In the genomic region with DNA sequence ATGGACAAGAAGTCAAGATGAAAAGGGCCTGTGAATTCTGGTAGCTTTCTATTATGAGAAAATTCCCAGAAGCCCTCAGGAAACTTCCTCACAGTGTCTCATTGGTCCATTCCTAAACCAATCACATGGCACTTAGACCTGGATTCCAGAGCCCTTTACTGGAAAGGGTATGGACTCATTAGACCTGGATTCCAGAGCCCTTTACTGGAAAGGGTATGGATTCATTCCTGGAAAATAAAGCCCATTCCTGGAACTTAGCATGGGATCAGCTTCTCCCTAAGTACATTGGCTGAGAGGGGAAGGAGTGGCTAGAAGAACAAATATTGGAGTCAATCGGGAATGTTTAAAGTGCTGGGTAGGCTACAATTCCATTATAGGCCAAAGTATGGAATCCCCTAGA, we compare ENCODE assay signal across 33 cellular contexts.
"Had no signal": no experiment of that assay in that cellular context is flagged by ENCODE, and none has a peak within 500 bp of the region (broad histone marks: within the 10 kb centered on the region; RNA-seq: fewer than 3 reads in every experiment).

No MANE protein-coding gene starts in this region.

- DNase-seq: naive B cell; naive thymus-derived CD8-positive, alpha-beta T cell; nephron progenitor cell; occipital lobe; ovary; posterior cingulate gyrus; psoas muscle; right cardiac atrium; spleen; stimulated activated CD4-positive, alpha-beta T cell treated with anti-CD3 and anti-CD28 coated beads, Interleukin-12 subunit alpha, Interleukin-12 subunit beta, amount 100 ng/mL, for 4 hours; stimulated activated CD4-positive, alpha-beta T cell treated with anti-CD3 and anti-CD28 coated beads, Interleukin-1b, Interleukin-23, amount 100 ng/mL, for 48 hours; stimulated activated CD4-positive, alpha-beta T cell treated with anti-CD3 and anti-CD28 coated beads, Interleukin-4, amount 100 ng/mL, for 1 hour; stimulated activated CD4-positive, alpha-beta T cell treated with anti-CD3 and anti-CD28 coated beads, Interleukin-4, amount 100 ng/mL, for 4 hours; stimulated activated CD8-positive, alpha-beta memory T cell treated with anti-CD3 and anti-CD28 coated beads, Interleukin-4, amount 100 ng/mL, for 48 hours; stimulated activated naive CD4-positive, alpha-beta T cell; stimulated activated naive CD8-positive, alpha-beta T cell treated with anti-CD3 and anti-CD28 coated beads, Interleukin-15, amount 100 ng/mL, for 72 hours; stimulated activated naive CD8-positive, alpha-beta T cell treated with anti-CD3 and anti-CD28 coated beads, Interleukin-15, Interleukin-2, amounts not matched to agents 100 U/mL and 50 U/mL, for 24 hours; substantia nigra; testis; tibial artery; transverse colon; upper lobe of right lung; uterus had no signal

- H3K27me3 ChIP-seq: ovary, suprapubic skin, testis, tibial artery, transverse colon, upper lobe of right lung, uterus had no signal

- H3K4me1 ChIP-seq: testis, uterus had no signal

- H3K4me3 ChIP-seq: ovary, psoas muscle, skin epidermis, smooth muscle cell, spleen, suprapubic skin, testis, tibial artery, transverse colon, upper lobe of right lung, uterus had no signal

- H3K36me3 ChIP-seq: ovary, spleen, suprapubic skin, tibial artery, transverse colon, upper lobe of right lung, uterus had no signal

- H3K9me3 ChIP-seq: ovary, psoas muscle, spleen, suprapubic skin, testis, tibial artery, transverse colon, upper lobe of right lung, uterus had no signal

- H3K9me3 Mint-ChIP-seq: naive B cell; naive thymus-derived CD8-positive, alpha-beta T cell; natural killer cell treated with Interleukin-12 subunit alpha and Interleukin-12 subunit beta and Interleukin-15 and Interleukin-18, amount 100 ng/mL, for 72 hours; neural crest cell; stimulated activated memory B cell treated with anti-CD40 and anti-IgM and Interleukin-4, amounts not matched to agents 10 μg/mL and 1 μg/mL and 100 μg/mL, for 72 hours; stimulated activated naive CD8-positive, alpha-beta T cell treated with anti-CD3 and anti-CD28 coated beads, Interleukin-15, amount 100 ng/mL, for 72 hours; type B pancreatic cell had no signal

- H3K4me2 ChIP-seq: smooth muscle cell had no signal

- H3K36me3 Mint-ChIP-seq: naive B cell; naive thymus-derived CD8-positive, alpha-beta T cell; natural killer cell treated with Interleukin-12 subunit alpha and Interleukin-12 subunit beta and Interleukin-15 and Interleukin-18, amount 100 ng/mL, for 72 hours; stimulated activated memory B cell treated with anti-CD40 and anti-IgM and Interleukin-4, amounts not matched to agents 10 μg/mL and 1 μg/mL and 100 μg/mL, for 72 hours; type B pancreatic cell had no signal

- H3K27ac ChIP-seq: ovary, parathyroid adenoma, psoas muscle, skin epidermis, spleen, suprapubic skin, testis, tibial artery, transverse colon, upper lobe of right lung, uterus had no signal

- H3K27ac Mint-ChIP-seq: naive B cell; naive thymus-derived CD8-positive, alpha-beta T cell; natural killer cell treated with Interleukin-12 subunit alpha and Interleukin-12 subunit beta and Interleukin-15 and Interleukin-18, amount 100 ng/mL, for 72 hours; nephron progenitor cell; progenitor cell of endocrine pancreas; stimulated activated memory B cell treated with anti-CD40 and anti-IgM and Interleukin-4, amounts not matched to agents 10 μg/mL and 1 μg/mL and 100 μg/mL, for 72 hours; stimulated activated naive CD8-positive, alpha-beta T cell treated with anti-CD3 and anti-CD28 coated beads, Interleukin-15, amount 100 ng/mL, for 72 hours; type B pancreatic cell had no signal

- ATAC-seq: naive thymus-derived CD8-positive, alpha-beta T cell; natural killer cell treated with Interleukin-12 subunit alpha and Interleukin-12 subunit beta and Interleukin-15 and Interleukin-18, amount 100 ng/mL, for 72 hours; psoas muscle; right cardiac atrium; sciatic nerve; stimulated activated memory B cell treated with anti-CD40 and anti-IgM and Interleukin-4, amounts not matched to agents 10 μg/mL and 1 μg/mL and 100 μg/mL, for 72 hours; stimulated activated naive CD8-positive, alpha-beta T cell treated with anti-CD3 and anti-CD28 coated beads, Interleukin-15, amount 100 ng/mL, for 72 hours; stimulated activated naive CD8-positive, alpha-beta T cell treated with anti-CD3 and anti-CD28 coated beads, Interleukin-15, Interleukin-2, amounts not matched to agents 100 U/mL and 50 U/mL, for 24 hours; upper lobe of right lung had no signal

- H3K27me3 Mint-ChIP-seq: progenitor cell of endocrine pancreas; stimulated activated naive CD8-positive, alpha-beta T cell treated with anti-CD3 and anti-CD28 coated beads, Interleukin-15, amount 100 ng/mL, for 72 hours had no signal

- H3K4me3 Mint-ChIP-seq: naive thymus-derived CD8-positive, alpha-beta T cell; natural killer cell treated with Interleukin-12 subunit alpha and Interleukin-12 subunit beta and Interleukin-15 and Interleukin-18, amount 100 ng/mL, for 72 hours; nephron progenitor cell; stimulated activated memory B cell treated with anti-CD40 and anti-IgM and Interleukin-4, amounts not matched to agents 10 μg/mL and 1 μg/mL and 100 μg/mL, for 72 hours; stimulated activated naive CD8-positive, alpha-beta T cell treated with anti-CD3 and anti-CD28 coated beads, Interleukin-15, amount 100 ng/mL, for 72 hours; type B pancreatic cell had no signal

- H2AFZ ChIP-seq: parathyroid adenoma had no signal

- H3K9ac ChIP-seq: parathyroid adenoma had no signal
